ENCODE assay signal across 11 cellular contexts in the genomic region with DNA sequence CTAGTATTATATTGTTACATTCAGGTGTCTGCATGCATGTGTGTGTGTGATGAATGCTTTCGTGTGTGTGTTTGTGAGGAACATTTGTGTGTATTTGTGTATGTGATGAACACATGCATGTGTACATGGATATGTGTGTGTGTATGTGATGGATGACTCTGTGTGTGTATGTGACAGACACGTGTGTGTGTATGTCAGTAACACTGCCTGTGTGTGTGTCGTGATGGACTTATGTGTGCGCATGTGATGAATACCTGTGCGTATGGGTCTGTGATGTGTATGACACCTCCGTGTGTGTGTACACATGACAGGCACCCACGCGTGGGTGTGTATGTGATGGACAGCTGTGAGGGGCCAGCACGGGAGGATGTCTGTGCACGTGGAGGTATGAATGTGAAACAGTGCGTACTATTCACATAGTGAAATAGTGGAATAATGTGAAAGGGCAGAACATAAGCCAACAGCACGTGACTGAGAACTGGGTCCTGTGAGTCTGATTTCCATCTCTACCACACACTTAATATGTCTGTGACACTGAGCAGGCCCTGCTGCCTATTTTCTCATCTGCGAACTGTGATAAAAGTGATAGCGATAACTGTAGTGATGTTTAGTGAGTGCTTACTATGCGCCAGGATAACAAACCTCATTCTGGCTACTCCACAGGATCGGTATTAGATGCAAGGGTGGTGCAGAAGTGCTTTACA.
"Had no signal": no experiment of that assay in that cellular context is flagged by ENCODE, and none has a peak within 500 bp of the region (broad histone marks: within the 10 kb centered on the region; RNA-seq: fewer than 3 reads in every experiment).

No MANE protein-coding gene starts in this region.

- H3K27ac ChIP-seq: body of pancreas, hepatocyte, tibial artery, VCaP had no signal

- H3K4me3 ChIP-seq: body of pancreas, hepatocyte, tibial artery had no signal

- H3K4me3 Mint-ChIP-seq: activated naive CD4-positive, alpha-beta T cell treated with anti-CD3 and anti-CD28 coated beads, Interleukin-2, amount 50 U/mL, for 24 hours; central memory CD8-positive, alpha-beta T cell; dendritic cell treated with granulocyte-macrophage colony-stimulating factor and Interleukin-4, amounts not matched to agents 40 ng/mL and 50 ng/mL, for 4 days; nephron had no signal

- H3K27me3 Mint-ChIP-seq: activated naive CD4-positive, alpha-beta T cell treated with anti-CD3 and anti-CD28 coated beads, Interleukin-2, amount 50 U/mL, for 24 hours; dendritic cell treated with granulocyte-macrophage colony-stimulating factor and Interleukin-4, amounts not matched to agents 40 ng/mL and 50 ng/mL, for 4 days had no signal

- H3K27ac Mint-ChIP-seq: activated naive CD4-positive, alpha-beta T cell treated with anti-CD3 and anti-CD28 coated beads, Interleukin-2, amount 50 U/mL, for 24 hours; dendritic cell treated with granulocyte-macrophage colony-stimulating factor and Interleukin-4, amounts not matched to agents 40 ng/mL and 50 ng/mL, for 4 days; nephron had no signal

- DNase-seq: body of pancreas, kidney glomerular epithelial cell, occipital lobe, T-helper 9 cell, tibial artery had no signal

- H3K9me3 Mint-ChIP-seq: activated naive CD4-positive, alpha-beta T cell treated with anti-CD3 and anti-CD28 coated beads, Interleukin-2, amount 50 U/mL, for 24 hours; central memory CD8-positive, alpha-beta T cell; dendritic cell treated with granulocyte-macrophage colony-stimulating factor and Interleukin-4, amounts not matched to agents 40 ng/mL and 50 ng/mL, for 4 days; nephron had no signal

- ATAC-seq: body of pancreas had no signal

- H3K36me3 Mint-ChIP-seq: activated naive CD4-positive, alpha-beta T cell treated with anti-CD3 and anti-CD28 coated beads, Interleukin-2, amount 50 U/mL, for 24 hours had no signal

- H3K4me1 Mint-ChIP-seq: activated naive CD4-positive, alpha-beta T cell treated with anti-CD3 and anti-CD28 coated beads, Interleukin-2, amount 50 U/mL, for 24 hours; central memory CD8-positive, alpha-beta T cell had no signal
